Comparison of ENCODE assay signal across 30 cellular contexts in genomic region chr15:66799242-66799641, GRCh38.
"Had no signal": no experiment of that assay in that cellular context is flagged by ENCODE, and none has a peak within 500 bp of the region (broad histone marks: within the 10 kb centered on the region; RNA-seq: fewer than 3 reads in every experiment).

No MANE protein-coding gene starts in this region.

- H3K36me3 Mint-ChIP-seq: activated naive CD4-positive, alpha-beta T cell treated with anti-CD3 and anti-CD28 coated beads, Interleukin-2, amount 50 U/mL, for 72 hours; immature natural killer cell; natural killer cell had no signal

- H3K4me3 ChIP-seq: adrenal gland, ascending aorta, breast epithelium, colonic mucosa, esophagus squamous epithelium, hepatocyte, left lung, pancreas, psoas muscle, right atrium auricular region, thyroid gland, upper lobe of right lung had no signal

- H3K79me2 ChIP-seq: hepatocyte had no signal

- H3K4me1 Mint-ChIP-seq: activated B cell treated with CpG ODN at 0.5 μM for 24 hours; activated CD4-positive, alpha-beta T cell treated with anti-CD3 and anti-CD28 coated beads for 36 hours; activated T-helper 17 cell treated with anti-CD3 and anti-CD28 coated beads, Interleukin-2, amount 50 U/mL, for 72 hours; central memory CD8-positive, alpha-beta T cell; immature natural killer cell; natural killer cell had no signal

- H3K9me3 Mint-ChIP-seq: activated B cell treated with CpG ODN at 0.5 μM for 24 hours; activated naive CD4-positive, alpha-beta T cell treated with anti-CD3 and anti-CD28 coated beads, Interleukin-2, amount 50 U/mL, for 72 hours; activated T-cell treated with anti-CD3 and anti-CD28 coated beads, Interleukin-2, amount 50 U/mL, for 24 hours; activated T-helper 17 cell treated with anti-CD3 and anti-CD28 coated beads, Interleukin-2, amount 50 U/mL, for 72 hours; central memory CD8-positive, alpha-beta T cell; natural killer cell; T-helper 1 cell treated with Interleukin-12 subunit alpha and Interleukin-12 subunit beta and Interleukin-4 antibody, amounts not matched to agents 30 μg/mL and 1 μg/mL, for 36 hours had no signal

- H3K27me3 Mint-ChIP-seq: activated CD4-positive, alpha-beta T cell treated with anti-CD3 and anti-CD28 coated beads for 36 hours; activated T-cell treated with anti-CD3 and anti-CD28 coated beads, Interleukin-2, amount 50 U/mL, for 24 hours had no signal

- ATAC-seq: activated CD4-positive, alpha-beta T cell treated with anti-CD3 and anti-CD28 coated beads for 36 hours; activated naive CD4-positive, alpha-beta T cell treated with anti-CD3 and anti-CD28 coated beads, Interleukin-2, amount 50 U/mL, for 72 hours; activated T-helper 17 cell treated with anti-CD3 and anti-CD28 coated beads, Interleukin-2, amount 50 U/mL, for 72 hours; left lung; natural killer cell; pancreas; psoas muscle; stimulated activated naive CD8-positive, alpha-beta T cell treated with anti-CD3 and anti-CD28 coated beads, Interleukin-15, Interleukin-2, amounts not matched to agents 100 U/mL and 50 U/mL, for 24 hours; upper lobe of right lung had no signal

- H2AFZ ChIP-seq: hepatocyte had no signal

- H3K27ac Mint-ChIP-seq: activated B cell treated with CpG ODN at 0.5 μM for 24 hours; activated CD4-positive, alpha-beta T cell treated with anti-CD3 and anti-CD28 coated beads for 36 hours; activated naive CD4-positive, alpha-beta T cell treated with anti-CD3 and anti-CD28 coated beads, Interleukin-2, amount 50 U/mL, for 72 hours; activated T-cell treated with anti-CD3 and anti-CD28 coated beads, Interleukin-2, amount 50 U/mL, for 24 hours; activated T-helper 17 cell treated with anti-CD3 and anti-CD28 coated beads, Interleukin-2, amount 50 U/mL, for 72 hours; immature natural killer cell; natural killer cell; T-helper 1 cell treated with Interleukin-12 subunit alpha and Interleukin-12 subunit beta and Interleukin-4 antibody, amounts not matched to agents 30 μg/mL and 1 μg/mL, for 36 hours had no signal

- H3K4me3 Mint-ChIP-seq: activated B cell treated with CpG ODN at 0.5 μM for 24 hours; activated CD4-positive, alpha-beta T cell treated with anti-CD3 and anti-CD28 coated beads for 36 hours; activated T-cell treated with anti-CD3 and anti-CD28 coated beads, Interleukin-2, amount 50 U/mL, for 24 hours; activated T-helper 17 cell treated with anti-CD3 and anti-CD28 coated beads, Interleukin-2, amount 50 U/mL, for 72 hours; central memory CD8-positive, alpha-beta T cell; immature natural killer cell; natural killer cell; T-helper 1 cell treated with Interleukin-12 subunit alpha and Interleukin-12 subunit beta and Interleukin-4 antibody, amounts not matched to agents 30 μg/mL and 1 μg/mL, for 36 hours had no signal

- H3K27ac ChIP-seq: adrenal gland, ascending aorta, colonic mucosa, esophagus squamous epithelium, hepatocyte, left lung, pancreas, psoas muscle, right atrium auricular region, thyroid gland, upper lobe of right lung had no signal

- H3K9me3 ChIP-seq: adrenal gland, ascending aorta, breast epithelium, colonic mucosa, esophagus squamous epithelium, left lung, pancreas, psoas muscle, right atrium auricular region, thyroid gland, upper lobe of right lung had no signal

- DNase-seq: activated B cell treated with CpG ODN at 0.5 μM for 24 hours; activated CD4-positive, alpha-beta T cell treated with anti-CD3 and anti-CD28 coated beads for 36 hours; activated CD4-positive, alpha-beta T cell treated with anti-CD3 and anti-CD28 coated beads, Interleukin-2, amount 50 U/mL, for 4 hours; activated CD8-positive, alpha-beta memory T cell treated with anti-CD3 and anti-CD28 coated beads for 24 hours; activated CD8-positive, alpha-beta memory T cell treated with anti-CD3 and anti-CD28 coated beads, Interleukin-2, amount 50 U/mL, for 4 hours; activated T-cell treated with anti-CD3 and anti-CD28 coated beads, Interleukin-2, amount 50 U/mL, for 24 hours; adrenal gland; colonic mucosa; esophagus squamous epithelium; immature natural killer cell; left lung; midbrain; natural killer cell; pancreas; psoas muscle; stimulated activated CD4-positive, alpha-beta T cell treated with anti-CD3 and anti-CD28 coated beads, Interleukin-12 subunit alpha, Interleukin-12 subunit beta, amount 100 ng/mL, for 4 hours; stimulated activated CD4-positive, alpha-beta T cell treated with anti-CD3 and anti-CD28 coated beads, Interleukin-4, amount 100 ng/mL, for 4 hours; stimulated activated naive CD8-positive, alpha-beta T cell treated with anti-CD3 and anti-CD28 coated beads, Interleukin-15, Interleukin-2, amounts not matched to agents 100 U/mL and 50 U/mL, for 24 hours; substantia nigra; T1000; thyroid gland; upper lobe of right lung had no signal

- H3K36me3 ChIP-seq: adrenal gland, ascending aorta, breast epithelium, colonic mucosa, esophagus squamous epithelium, left lung, pancreas, right atrium auricular region, thyroid gland, upper lobe of right lung had no signal

- H3K27me3 ChIP-seq: adrenal gland, ascending aorta, breast epithelium, colonic mucosa, esophagus squamous epithelium, hepatocyte, left lung, pancreas, right atrium auricular region, thyroid gland, upper lobe of right lung had no signal
